Comparison of ENCODE assay signal across 8 cellular contexts in the genomic region with DNA sequence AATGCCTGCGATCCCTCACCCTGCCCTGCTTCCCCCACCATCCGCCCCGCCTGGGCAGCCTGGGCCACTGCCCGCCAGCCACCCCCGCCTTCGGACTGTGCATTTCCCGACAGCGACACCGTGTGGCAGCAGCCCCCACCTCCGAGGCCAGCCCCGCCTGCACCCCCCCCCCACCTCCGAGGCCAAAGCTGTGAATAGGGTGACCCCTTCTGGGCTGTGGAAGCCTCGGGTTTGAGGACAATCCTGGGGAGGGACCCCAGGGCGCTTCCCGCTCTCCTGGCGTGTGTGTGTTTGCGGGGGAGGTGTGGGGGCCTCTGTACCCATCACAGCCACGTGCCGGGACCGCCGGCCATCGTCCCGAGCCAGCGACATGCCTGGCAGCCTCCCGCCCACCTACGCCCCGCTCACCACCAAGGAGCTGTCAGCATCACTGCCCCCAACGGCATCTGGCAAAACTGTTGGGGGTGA. TPM values are rescaled to one million over a fixed set of nuclear protein-coding genes. Genes with fewer than 3 reads are reported as not detected.
A peak's percentile ranks its signal among the peaks of the same experiment; 100 is the strongest.
DNase-seq lines count a peak whose midpoint lies in the region; ATAC-seq and TF ChIP-seq lines count a peak whose summit lies in the region.

No MANE protein-coding gene starts in this region.

- no peak overlapping the region for H3K4me3 Mint-ChIP-seq in activated naive CD8-positive, alpha-beta T cell treated with anti-CD3 and anti-CD28 coated beads, Interleukin-2, amount 50 U/mL, for 24 hours

- intact Hi-C loops in Right ventricle myocardium superior (cut with DNase I) (loop anchor here (2.0 kb wide), 1 partner anchor 122 kb away; no protein-coding TSS in a partner anchor), posterior vena cava (cut with DNase I) (no loop called here)

- DNase-seq in LHCN-M2 (ENCODE audit: low read depth) (peak; percentile 76), T follicular helper cell (ENCODE audit: low read depth) (peak; percentile 82), Right ventricle myocardium superior (peak; percentile 97), posterior vena cava (ENCODE audit: low spot score) (peak; percentile 98), tibial nerve (ENCODE audit: low spot score in 2 of 2) (peak; percentile 95 to 97)
- peak; percentile 86 for DNase-seq in activated naive CD8-positive, alpha-beta T cell treated with anti-CD3 and anti-CD28 coated beads, Interleukin-2, amount 50 U/mL, for 24 hours

- peak; percentile 80 for ATAC-seq in activated naive CD8-positive, alpha-beta T cell treated with anti-CD3 and anti-CD28 coated beads, Interleukin-2, amount 50 U/mL, for 24 hours
- ATAC-seq in Right ventricle myocardium superior (ENCODE audit: poor library complexity) (peak; percentile 77), GM19452 (IDR thresholded peaks at IDR 0.05; ENCODE audit: unreplicated experiment) (no peak)

- H3K27me3 Mint-ChIP-seq in activated naive CD8-positive, alpha-beta T cell treated with anti-CD3 and anti-CD28 coated beads, Interleukin-2, amount 50 U/mL, for 24 hours = no peaks in the 10 kb centered on the region

- H3K36me3 Mint-ChIP-seq in activated naive CD8-positive, alpha-beta T cell treated with anti-CD3 and anti-CD28 coated beads, Interleukin-2, amount 50 U/mL, for 24 hours (ENCODE audit: low read depth) = no peaks in the 10 kb centered on the region

- no peak overlapping the region for H3K27ac Mint-ChIP-seq in activated naive CD8-positive, alpha-beta T cell treated with anti-CD3 and anti-CD28 coated beads, Interleukin-2, amount 50 U/mL, for 24 hours

- H3K9me3 ChIP-seq in tibial nerve = no peaks in the 10 kb centered on the region

- H3K36me3 ChIP-seq in tibial nerve = peaks cover 0 to 21% (median 0%) of the 10 kb centered on the region in 3 donors

- no peaks in the 10 kb centered on the region for H3K27me3 ChIP-seq in tibial nerve

- TF ChIP-seq CTCF in GM12875 (IDR thresholded peaks at IDR 0.05; ENCODE audit: borderline replicate concordance, insufficient read depth, low read depth, low read length) (peak; percentile 93), tibial nerve (IDR thresholded peaks at IDR 0.05) (peak; percentile 93 to 99 (median 98))

- TF ChIP-seq EP300 in tibial nerve (IDR thresholded peaks at IDR 0.05) = peak in 1 of 2 donors; percentile 51

- no peaks in the 10 kb centered on the region for H3K4me1 Mint-ChIP-seq in activated naive CD8-positive, alpha-beta T cell treated with anti-CD3 and anti-CD28 coated beads, Interleukin-2, amount 50 U/mL, for 24 hours

- peak overlapping the region; percentile 53 to 88 (median 72) for H3K27ac ChIP-seq in tibial nerve

- H3K4me1 ChIP-seq in tibial nerve = peaks cover 0 to 77% (median 20%) of the 10 kb centered on the region in 4 donors

- no peak for TF ChIP-seq POLR2A in tibial nerve (IDR thresholded peaks at IDR 0.05)

- 7% methylated on average over 23 of the region's 28 CpGs; no CpG with 5 or more reads in 1 of the 2 donors for WGBS in tibial nerve, 2 donors

- H3K9me3 Mint-ChIP-seq in activated naive CD8-positive, alpha-beta T cell treated with anti-CD3 and anti-CD28 coated beads, Interleukin-2, amount 50 U/mL, for 24 hours = no peaks in the 10 kb centered on the region

- no peak overlapping the region for H3K4me3 ChIP-seq in GM12875 (ENCODE audit: low read depth, low read length)
- H3K4me3 ChIP-seq in tibial nerve = no peak overlapping the region

RNA-seq across cellular contexts. Expression of a gene that starts 33.8 kb away (rescaled TPM):
- total RNA-seq in LHCN-M2 (2014; rRNA removed) (6.3 and 9.1 TPM in 2 replicates), Right ventricle myocardium superior (66.1 TPM), posterior vena cava (10 to 100 TPM; 22.8 to 27.7 TPM), tibial nerve (10 to 100 TPM; 18.9 to 43.5 (median 27.2) TPM)
- polyA plus RNA-seq in LHCN-M2 (2012) = 6.6 TPM
